1 cellular context compared by ENCODE assay signal in the genomic region with DNA sequence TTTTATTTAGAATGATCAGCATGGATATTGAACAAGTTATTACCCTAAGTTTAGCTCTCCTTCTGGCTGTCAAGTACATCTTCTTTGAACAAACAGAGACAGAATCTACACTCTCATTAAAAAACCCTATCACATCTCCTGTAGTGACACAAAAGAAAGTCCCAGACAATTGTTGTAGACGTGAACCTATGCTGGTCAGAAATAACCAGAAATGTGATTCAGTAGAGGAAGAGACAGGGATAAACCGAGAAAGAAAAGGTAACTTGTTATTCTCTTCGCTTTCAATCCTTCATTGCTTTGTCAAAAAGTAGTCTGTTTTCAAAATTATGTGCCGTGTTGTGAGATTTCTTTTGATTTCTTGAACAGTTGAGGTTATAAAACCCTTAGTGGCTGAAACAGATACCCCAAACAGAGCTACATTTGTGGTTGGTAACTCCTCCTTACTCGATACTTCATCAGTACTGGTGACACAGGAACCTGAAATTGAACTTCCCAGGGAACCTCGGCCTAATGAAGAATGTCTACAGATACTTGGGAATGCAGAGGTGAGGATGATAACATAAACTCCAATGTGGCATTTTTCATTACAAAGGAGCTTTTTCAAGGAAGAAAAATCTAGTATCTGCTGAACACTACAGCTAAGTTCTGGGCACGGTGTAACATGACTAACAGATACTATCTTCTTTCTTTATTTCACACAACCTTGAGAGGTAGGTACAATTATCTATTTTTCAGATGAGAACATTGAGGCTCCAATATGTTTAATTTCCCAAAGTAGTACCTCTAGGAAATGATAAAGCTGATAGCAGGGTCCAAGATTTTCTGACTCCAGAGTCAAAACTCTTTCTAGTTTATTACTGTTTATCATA.
TF ChIP-seq lines count a peak whose summit lies in the region.

No MANE protein-coding gene starts in this region.

TF ChIP-seq in K562, 482 proteins besides CTCF, POLR2A, EP300 and RAD21:
- TF ChIP-seq SIN3B (IDR thresholded peaks at IDR 0.05; ENCODE audit: low read depth), result no peak
TF ChIP-seq in K562: peak in this region for 0.
